Comparison of ENCODE assay signal across 28 cellular contexts in the genomic region with DNA sequence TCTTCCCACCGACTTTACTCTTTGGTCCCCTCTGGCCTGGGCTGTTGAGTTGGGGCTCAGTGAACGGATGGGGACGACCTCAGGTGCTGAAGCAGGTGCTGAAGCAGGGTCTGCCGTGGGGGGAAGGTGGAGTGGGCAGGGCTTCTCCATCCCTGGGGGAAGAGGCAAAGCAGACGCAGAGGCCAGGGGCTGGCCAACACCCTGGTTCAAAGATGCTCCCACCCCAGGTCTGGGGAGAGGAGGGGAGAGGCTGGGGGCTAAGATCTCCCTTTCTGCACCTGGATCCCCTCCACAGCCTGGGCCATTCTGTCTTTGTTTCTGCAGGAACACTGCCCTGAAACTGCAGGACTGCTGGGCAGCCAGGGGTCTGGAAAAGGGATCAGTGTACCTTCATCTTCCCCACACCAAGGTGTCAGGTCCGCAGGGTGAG. TPM values are rescaled to one million over a fixed set of nuclear protein-coding genes. Genes with fewer than 3 reads are reported as not detected.
"Had no signal": no experiment of that assay in that cellular context is flagged by ENCODE, and none has a peak within 500 bp of the region (broad histone marks: within the 10 kb centered on the region; RNA-seq: fewer than 3 reads in every experiment).

No MANE protein-coding gene starts in this region.

- H3K36me3 ChIP-seq: ascending aorta, brain microvascular endothelial cell, thyroid gland, WERI-Rb-1 had no signal

- H3K4me3 Mint-ChIP-seq: activated CD8-positive, alpha-beta T cell treated with anti-CD3 and anti-CD28 coated beads, Interleukin-2, amount 10 ng/mL, durations not matched to agents 7 days and 5 days; activated T-helper 1 cell treated with anti-CD3 and anti-CD28 coated beads, Interleukin-12 subunit alpha, Interleukin-12 subunit beta, Interleukin-2, Interleukin-4 antibody, amounts not matched to agents 30 ng/mL and 10 ng/mL and 1 ng/mL, durations not matched to agents 14 hours and 24 hours and 36 hours; memory B cell had no signal

- H3K27ac ChIP-seq: ascending aorta, brain microvascular endothelial cell, thyroid gland, WERI-Rb-1 had no signal

- H3K4me3 ChIP-seq: ascending aorta, thyroid gland had no signal

- H3K9me3 ChIP-seq: ascending aorta, thyroid gland had no signal

- H3K36me3 Mint-ChIP-seq: activated naive CD4-positive, alpha-beta T cell treated with anti-CD3 and anti-CD28 coated beads, Interleukin-2, amount 50 U/mL, for 72 hours; memory B cell had no signal

- ATAC-seq: activated CD8-positive, alpha-beta T cell treated with anti-CD3 and anti-CD28 coated beads, Interleukin-2, amount 10 ng/mL, durations not matched to agents 7 days and 5 days; activated naive CD4-positive, alpha-beta T cell treated with anti-CD3 and anti-CD28 coated beads, Interleukin-2, amount 50 U/mL, for 72 hours; esophagus mucosa; left ventricle myocardium superior; stimulated activated naive CD8-positive, alpha-beta T cell treated with anti-CD3 and anti-CD28 coated beads, Interleukin-15, Interleukin-2, amounts not matched to agents 100 U/mL and 50 U/mL, for 24 hours had no signal

- DNase-seq: activated CD4-positive, alpha-beta T cell treated with anti-CD3 and anti-CD28 coated beads for 1 hour; activated CD4-positive, alpha-beta T cell treated with anti-CD3 and anti-CD28 coated beads, Interleukin-2, amount 50 U/mL, for 1 hour; activated CD8-positive, alpha-beta T cell treated with anti-CD3 and anti-CD28 coated beads, Interleukin-2, amount 10 ng/mL, durations not matched to agents 7 days and 5 days; activated gamma-delta T cell; brain microvascular endothelial cell; caudate nucleus; effector memory CD4-positive, alpha-beta T cell; foreskin melanocyte; left ventricle myocardium superior; occipital lobe; stimulated activated CD4-positive, alpha-beta T cell treated with anti-CD3 and anti-CD28 coated beads, Interleukin-4, amount 100 ng/mL, for 24 hours; stimulated activated naive CD8-positive, alpha-beta T cell treated with anti-CD3 and anti-CD28 coated beads, Interleukin-15, Interleukin-2, amounts not matched to agents 100 U/mL and 50 U/mL, for 24 hours; thyroid gland had no signal

- H3K9me3 Mint-ChIP-seq: activated naive CD4-positive, alpha-beta T cell treated with anti-CD3 and anti-CD28 coated beads, Interleukin-2, amount 50 U/mL, for 72 hours; activated T-helper 1 cell treated with anti-CD3 and anti-CD28 coated beads, Interleukin-12 subunit alpha, Interleukin-12 subunit beta, Interleukin-2, Interleukin-4 antibody, amounts not matched to agents 30 ng/mL and 10 ng/mL and 1 ng/mL, durations not matched to agents 14 hours and 24 hours and 36 hours; memory B cell; nephron had no signal

- H3K4me1 ChIP-seq: thyroid gland had no signal

- H3K27ac Mint-ChIP-seq: activated CD8-positive, alpha-beta T cell treated with anti-CD3 and anti-CD28 coated beads, Interleukin-2, amount 10 ng/mL, durations not matched to agents 7 days and 5 days; activated naive CD4-positive, alpha-beta T cell treated with anti-CD3 and anti-CD28 coated beads, Interleukin-2, amount 50 U/mL, for 72 hours; activated T-helper 1 cell treated with anti-CD3 and anti-CD28 coated beads, Interleukin-12 subunit alpha, Interleukin-12 subunit beta, Interleukin-2, Interleukin-4 antibody, amounts not matched to agents 30 ng/mL and 10 ng/mL and 1 ng/mL, durations not matched to agents 14 hours and 24 hours and 36 hours; memory B cell; nephron; progenitor cell of endocrine pancreas had no signal

RNA-seq across cellular contexts. Expression of a gene that starts 22.9 kb away (rescaled TPM):
- total RNA-seq: ascending aorta; dermis microvascular lymphatic vessel endothelial cell; endothelial cell of umbilical vein; left ventricle myocardium superior; mononuclear cell; subcutaneous adipose tissue; T-helper 2 cell treated with Interferon-gamma antibody and Interleukin-4, amounts not matched to agents 100 ng/mL and 5 ng/mL, for 36 hours; thyroid gland had no signal
- polyA plus RNA-seq: endothelial cell of umbilical vein, urinary bladder had no signal

RNA-seq across cellular contexts. Expression of a gene that starts 25.7 kb away (rescaled TPM):
- total RNA-seq: activated CD8-positive, alpha-beta T cell treated with anti-CD3 and anti-CD28 coated beads, Interleukin-2, amount 10 ng/mL, durations not matched to agents 7 days and 5 days; activated naive CD4-positive, alpha-beta T cell treated with anti-CD3 and anti-CD28 coated beads, Interleukin-2, amount 50 U/mL, for 72 hours; activated T-helper 1 cell treated with anti-CD3 and anti-CD28 coated beads, Interleukin-12 subunit alpha, Interleukin-12 subunit beta, Interleukin-2, Interleukin-4 antibody, amounts not matched to agents 30 ng/mL and 10 ng/mL and 1 ng/mL, durations not matched to agents 14 hours and 24 hours and 36 hours; dermis microvascular lymphatic vessel endothelial cell; endothelial cell of umbilical vein; left ventricle myocardium superior; myocyte; progenitor cell of endocrine pancreas; T-helper 2 cell treated with Interferon-gamma antibody and Interleukin-4, amounts not matched to agents 100 ng/mL and 5 ng/mL, for 36 hours; urinary bladder had no signal
- polyA plus RNA-seq: endothelial cell of umbilical vein had no signal

RNA-seq across cellular contexts. Expression of a gene that starts 53.7 kb away (rescaled TPM):
- total RNA-seq: activated CD8-positive, alpha-beta T cell treated with anti-CD3 and anti-CD28 coated beads, Interleukin-2, amount 10 ng/mL, durations not matched to agents 7 days and 5 days; activated T-helper 1 cell treated with anti-CD3 and anti-CD28 coated beads, Interleukin-12 subunit alpha, Interleukin-12 subunit beta, Interleukin-2, Interleukin-4 antibody, amounts not matched to agents 30 ng/mL and 10 ng/mL and 1 ng/mL, durations not matched to agents 14 hours and 24 hours and 36 hours; ascending aorta; dermis microvascular lymphatic vessel endothelial cell; endothelial cell of umbilical vein; left ventricle myocardium superior; myocyte; progenitor cell of endocrine pancreas; subcutaneous adipose tissue; T-helper 2 cell treated with Interferon-gamma antibody and Interleukin-4, amounts not matched to agents 100 ng/mL and 5 ng/mL, for 36 hours; thyroid gland; urinary bladder had no signal
- polyA plus RNA-seq: urinary bladder had no signal

RNA-seq across cellular contexts. Expression of a gene that starts 59.3 kb away (rescaled TPM):
- total RNA-seq: ascending aorta, left ventricle myocardium superior, mononuclear cell, progenitor cell of endocrine pancreas, subcutaneous adipose tissue, urinary bladder had no signal
